Comparison of ENCODE assay signal across 15 cellular contexts in genomic region chr15:85333132-85333831, GRCh38. TPM values are rescaled to one million over a fixed set of nuclear protein-coding genes. Genes with fewer than 3 reads are reported as not detected.
A peak's percentile ranks its signal among the peaks of the same experiment; 100 is the strongest.
DNase-seq lines count a peak whose midpoint lies in the region; ATAC-seq and TF ChIP-seq lines count a peak whose summit lies in the region.
"Had no signal": no experiment of that assay in that cellular context is flagged by ENCODE, and none has a peak within 500 bp of the region (broad histone marks: within the 10 kb centered on the region; RNA-seq: fewer than 3 reads in every experiment).

No MANE protein-coding gene starts in this region.

- H3K9me3 ChIP-seq in IMR-90 (ENCODE audit: control insufficient read depth, insufficient read depth, low read length) (no peaks in the 10 kb centered on the region), WERI-Rb-1 (ENCODE audit: severe bottlenecking) (no peaks in the 10 kb centered on the region)
- H3K9me3 ChIP-seq: mucosa of descending colon had no signal

- peak overlapping the region; percentile 40; the same call in 1 of the 2 replicates for H2AK5ac ChIP-seq in IMR-90 (ENCODE audit: low read depth, low read length)

- no peak for TF ChIP-seq RAD21 in IMR-90 (IDR thresholded peaks at IDR 0.05; ENCODE audit: low read length)

- peak overlapping the region; percentile 54; the same call in 1 of the 2 replicates for H3K23ac ChIP-seq in IMR-90 (ENCODE audit: low read depth, low read length)

- peak overlapping the region; percentile 34 for H2AFZ ChIP-seq in IMR-90 (replicated peaks; ENCODE audit: low read length, poor library complexity)

- H2BK5ac ChIP-seq in IMR-90 (ENCODE audit: low read depth, low read length, poor library complexity, severe bottlenecking): peak overlapping the region; percentile 90

- H3K4me3 Mint-ChIP-seq in naive B cell: peak overlapping the region in 2 of 8 donors; percentile 12 to 51
- H3K4me3 Mint-ChIP-seq: stimulated activated naive CD8-positive, alpha-beta T cell treated with anti-CD3 and anti-CD28 coated beads, Interleukin-15, amount 100 ng/mL, for 72 hours had no signal

- H3K4me1 Mint-ChIP-seq in naive B cell: peaks cover 50 to 57% (median 56%) of the 10 kb centered on the region in 3 donors

- peak overlapping the region in 5 of 6 donors; percentile 76 to 96 (median 85) for H3K27ac Mint-ChIP-seq in naive B cell
- H3K27ac Mint-ChIP-seq: stimulated activated naive CD8-positive, alpha-beta T cell treated with anti-CD3 and anti-CD28 coated beads, Interleukin-15, amount 100 ng/mL, for 72 hours had no signal

- peak overlapping the region; percentile 86 for H3K4me2 ChIP-seq in IMR-90 (ENCODE audit: low read depth, low read length)

- H3K27me3 ChIP-seq in IMR-90 (ENCODE audit: control insufficient read depth, insufficient read depth, low read length): no peaks in the 10 kb centered on the region
- H3K27me3 ChIP-seq in WERI-Rb-1 (ENCODE audit: insufficient read depth, low read depth, severe bottlenecking): no peaks in the 10 kb centered on the region

- no peak overlapping the region for H3K9ac ChIP-seq in IMR-90 (ENCODE audit: low read depth, low read length)

- TF ChIP-seq POLR2A in IMR-90 (IDR thresholded peaks at IDR 0.05; ENCODE audit: low read depth, low read length): no peak

- no peaks in the 10 kb centered on the region for H4K20me1 ChIP-seq in IMR-90 (ENCODE audit: insufficient read depth, low read length)

- ATAC-seq in IMR-90 (ENCODE audit: low read depth) (peak; percentile 91), naive B cell (ENCODE audit: low read depth in 2 of 2) (no peak), HG02798 (IDR thresholded peaks at IDR 0.05; ENCODE audit: poor library complexity, unreplicated experiment) (no peak)
- ATAC-seq: mucosa of descending colon; stimulated activated naive CD8-positive, alpha-beta T cell treated with anti-CD3 and anti-CD28 coated beads, Interleukin-15, amount 100 ng/mL, for 72 hours had no signal

- intact Hi-C loops in IMR-90 (cut with micrococcal nuclease): loop anchor here (2.0 kb wide), 1 partner anchor 48 kb away; the partner anchor contains the start of gene AKAP13

- peak overlapping the region in 1 of 2 experiments; percentile 62; a peak in 2 of 4 replicates for H4K8ac ChIP-seq in IMR-90 (ENCODE audit: low read depth in 2 of 2, low read length in 2 of 2)

- BruUV-seq in IMR-90 (replicated peaks; lab: Mats Ljungman, UMichigan): no TSS peak

- peak overlapping the region; percentile 87 for H3K18ac ChIP-seq in IMR-90 (ENCODE audit: low read depth, low read length)

- H2BK15ac ChIP-seq in IMR-90 (ENCODE audit: low read depth, low read length): peak overlapping the region; percentile 53; the same call in 1 of the 3 replicates

- H3K36me3 Mint-ChIP-seq in naive B cell: no peaks in the 10 kb centered on the region

- H4K91ac ChIP-seq in IMR-90 (ENCODE audit: insufficient read depth, low read depth, low read length): no peak overlapping the region; the same call in 1 of the 2 replicates

- H3K27me3 Mint-ChIP-seq in naive B cell: no peaks in the 10 kb centered on the region
- H3K27me3 Mint-ChIP-seq: stimulated activated naive CD8-positive, alpha-beta T cell treated with anti-CD3 and anti-CD28 coated beads, Interleukin-15, amount 100 ng/mL, for 72 hours had no signal

- H3K79me1 ChIP-seq in IMR-90 (ENCODE audit: low read depth in 1 of 2, low read length in 2 of 2): peaks cover 3 to 9% of the 10 kb centered on the region in 2 experiments; a peak in 3 of 4 replicates

- H3K27ac ChIP-seq in IMR-90 (ENCODE audit: insufficient read depth, low read length) (peak overlapping the region; percentile 73; the same call in 1 of the 2 replicates), substantia nigra (ENCODE audit: low read depth, low read length, poor library complexity, severe bottlenecking) (no peak overlapping the region), WERI-Rb-1 (no peak overlapping the region)
- H3K27ac ChIP-seq: SK-N-MC had no signal

- H2BK120ac ChIP-seq in IMR-90 (ENCODE audit: low read depth, low read length): peak overlapping the region; percentile 84

- peak overlapping the region; percentile 35 for H2AK9ac ChIP-seq in IMR-90 (replicated peaks; ENCODE audit: low read depth, low read length, poor library complexity)

- peaks cover 5% of the 10 kb centered on the region; the same call in 1 of the 2 replicates for H3K9me1 ChIP-seq in IMR-90 (ENCODE audit: insufficient read depth, low read length)

- CTCF ChIA-PET in IMR-90 (lab: Yijun Ruan, JAX): interaction anchor here (1.4 kb wide), 1 partner anchor 16 kb away, joined by 3 read pairs; no protein-coding TSS in a partner anchor

- no peak for TF ChIP-seq CTCF in IMR-90 (conservative IDR thresholded peaks at IDR 0.05; ENCODE audit: low read depth, low read length)
- no peak for TF ChIP-seq CTCF in choroid plexus epithelial cell (conservative IDR thresholded peaks at IDR 0.05; ENCODE audit: low read depth, low read length)
- TF ChIP-seq CTCF in WERI-Rb-1 (IDR thresholded peaks at IDR 0.05; ENCODE audit: low read depth, low read length): no peak

- peak overlapping the region; percentile 62 for H3K4ac ChIP-seq in IMR-90 (ENCODE audit: low read depth, low read length)

- dilution Hi-C loops in IMR-90 (cut with HindIII; ENCODE audit: low sequenced_read_pairs, unreplicated experiment): no loop called here

- H3K4me1 ChIP-seq in IMR-90 (ENCODE audit: control insufficient read depth, insufficient read depth, low read length): peaks cover 13% of the 10 kb centered on the region

- H4K5ac ChIP-seq in IMR-90 (ENCODE audit: low read depth, low read length): peak overlapping the region; percentile 41; the same call in 1 of the 2 replicates

- peak; percentile 75 for DNase-seq in AG20443 (ENCODE audit: low spot score)
- DNase-seq in IMR-90: peak; percentile 96
- DNase-seq in choroid plexus epithelial cell (ENCODE audit: low read depth): peak; percentile 94
- no peak for DNase-seq in naive B cell
- DNase-seq in substantia nigra (lab: John Stamatoyannopoulos, UW): no peak
- DNase-seq in WERI-Rb-1: no peak
- DNase-seq in activated CD4-positive, alpha-beta T cell treated with anti-CD3 and anti-CD28 coated beads for 4 hours: no peak
- DNase-seq: Calu3; caudate nucleus; Karpas-422; mucosa of descending colon; NCI-H510A treated with DMSO at 0.1 percent for 48 hours; stimulated activated naive CD8-positive, alpha-beta T cell treated with anti-CD3 and anti-CD28 coated beads, Interleukin-15, amount 100 ng/mL, for 72 hours had no signal

- POLR2A ChIA-PET in IMR-90 (lab: Charles Lee; ENCODE audit: unreplicated experiment): interaction anchor here (0.6 to 0.9 kb wide), 2 partner anchors 9 to 124 kb away, joined by 4 read pairs; no protein-coding TSS in a partner anchor

- peak overlapping the region; percentile 41; the same call in 1 of the 2 replicates for H3K56ac ChIP-seq in IMR-90 (ENCODE audit: extremely low read depth, insufficient read depth, low read length)

- no peaks in the 10 kb centered on the region for H3K36me3 ChIP-seq in IMR-90 (ENCODE audit: control insufficient read depth, insufficient read depth, low read length)
- no peaks in the 10 kb centered on the region for H3K36me3 ChIP-seq in WERI-Rb-1

- H2BK20ac ChIP-seq in IMR-90 (ENCODE audit: low read depth, low read length): peak overlapping the region; percentile 81

- H3K4me3 ChIP-seq in IMR-90 (ENCODE audit: insufficient read depth, low read depth, low read length): no peak overlapping the region
- no peak overlapping the region for H3K4me3 ChIP-seq in choroid plexus epithelial cell (ENCODE audit: low read depth, low read length)
- no peak overlapping the region for H3K4me3 ChIP-seq in WERI-Rb-1 (ENCODE audit: low read depth, low read length)
- H3K4me3 ChIP-seq: mucosa of descending colon, SK-N-MC had no signal

- 50% methylated on average over 1 of the region's 6 CpGs; no CpG with 5 or more reads in 1 of the 2 experiments for WGBS in IMR-90 (ENCODE audit: extremely low coverage in 2 of 2, insufficient read length in 1 of 2), 2 experiments

- no peaks in the 10 kb centered on the region for H3K9me3 Mint-ChIP-seq in naive B cell

- in situ Hi-C loops in IMR-90 (cut with MboI; ENCODE audit: low sequenced_read_pairs): no loop called here

- peak overlapping the region; percentile 35; the same call in 1 of the 2 replicates for H3K14ac ChIP-seq in IMR-90 (replicated peaks; ENCODE audit: low read depth, low read length)

TF ChIP-seq in IMR-90, 13 proteins besides CTCF, POLR2A, EP300 and RAD21 (continues in another document):
- TF ChIP-seq BHLHE40 (IDR thresholded peaks at IDR 0.05; ENCODE audit: low read depth, low read length) (peak; percentile 52; the same call in 1 of the 2 replicates), RCOR1 (IDR thresholded peaks at IDR 0.05; ENCODE audit: insufficient replicate concordance, low read length) (peak; percentile 69), RFX5 (IDR thresholded peaks at IDR 0.05; ENCODE audit: low read depth, low read length) (no peak), MAZ (IDR thresholded peaks at IDR 0.05; ENCODE audit: borderline replicate concordance, low read depth, low read length) (no peak), CHD1 (IDR thresholded peaks at IDR 0.05; ENCODE audit: low read depth, low read length) (no peak), NFE2L2 (IDR thresholded peaks at IDR 0.05; ENCODE audit: low read depth, low read length) (no peak), MAFK (IDR thresholded peaks at IDR 0.05; ENCODE audit: low read depth, low read length) (no peak), SMC3 (IDR thresholded peaks at IDR 0.05; ENCODE audit: low read depth, low read length) (no peak), CEBPB (IDR thresholded peaks at IDR 0.05; ENCODE audit: low read depth, low read length) (no peak), ELK1 (IDR thresholded peaks at IDR 0.05; ENCODE audit: borderline replicate concordance, low read depth, low read length) (no peak), MXI1 (IDR thresholded peaks at IDR 0.05; ENCODE audit: borderline replicate concordance, low read depth, low read length) (no peak)

RNA-seq across cellular contexts. Expression of gene AKAP13, which starts 47.1 kb away (rescaled TPM):
- 46.4 and 46.9 TPM in 2 replicates for total RNA-seq in IMR-90 (2012; rRNA removed)
- polyA plus RNA-seq in IMR-90 (2012; rRNA removed): 10.4 and 11.6 TPM in 2 replicates
- 5.6 and 6.4 TPM in 2 replicates for polyA plus RNA-seq in IMR-90 (2012; cell fraction: cytosol; rRNA removed)
- 34.4 and 43.0 TPM in 2 replicates for polyA plus RNA-seq in IMR-90 (2012; cell fraction: nucleus; rRNA removed; ENCODE audit: low replicate concordance)
- polyA plus RNA-seq in naive B cell (ENCODE audit: low read depth in 6 of 6): 100 to 1,000 TPM in 4 of 6 donors, 10 to 100 TPM in 2; 63.4 to 185 (median 122) TPM

Comparison
In these comparisons a context has a peak if more than half of its experiments do, and no peak if none do; other contexts are left out.
1. DNase-seq: peak in AG20443 (single experiment), IMR-90 (single experiment) and choroid plexus epithelial cell (single experiment); none in naive B cell (single experiment), substantia nigra (0 of 49), WERI-Rb-1 (single experiment) and activated CD4-positive, alpha-beta T cell treated with anti-CD3 and anti-CD28 coated beads for 4 hours (0 of 2).